In genomic region chr1:113392541-113392940, GRCh38 we compare ENCODE assay signal across 9 cellular contexts. TPM values are rescaled to one million over a fixed set of nuclear protein-coding genes. Genes with fewer than 3 reads are reported as not detected.
A peak's percentile ranks its signal among the peaks of the same experiment; 100 is the strongest.
DNase-seq lines count a peak whose midpoint lies in the region; FAIRE-seq and TF ChIP-seq lines count a peak whose summit lies in the region.
"Had no signal": no experiment of that assay in that cellular context is flagged by ENCODE, and none has a peak within 500 bp of the region (broad histone marks: within the 10 kb centered on the region; RNA-seq: fewer than 3 reads in every experiment).

No MANE protein-coding gene starts in this region.

- 11 to 40% (median 35%) methylated on average over 2 of the region's 2 CpGs for WGBS in stomach, 5 donors

- intact Hi-C loops in stomach (cut with DNase I; ENCODE audit: low total_unique reads): no loop called here

- H3K27me3 ChIP-seq in keratinocyte (ENCODE audit: control insufficient read depth, extremely low read depth, insufficient read depth, low read length) (no peaks in the 10 kb centered on the region), stomach (peaks cover 0 to 5% (median 0%) of the 10 kb centered on the region in 3 donors)

- CTCF ChIA-PET in HEK293 (lab: Yijun Ruan, JAX): interaction anchor here (0.7 to 1.8 kb wide), 5 partner anchors 9 to 644 kb away, joined by 3 to 5 read pairs (median 3); no protein-coding TSS in a partner anchor

- no peak overlapping the region for H2AFZ ChIP-seq in keratinocyte (ENCODE audit: control insufficient read depth, low read length)

- no peaks in the 10 kb centered on the region for H3K9me1 ChIP-seq in keratinocyte (ENCODE audit: control insufficient read depth, extremely low read depth, insufficient read depth, low read length)

- TF ChIP-seq EP300 in stomach (IDR thresholded peaks at IDR 0.05): no peak

- no peaks in the 10 kb centered on the region for H3K36me3 ChIP-seq in HEK293 (ENCODE audit: control insufficient read depth in 2 of 2, insufficient read depth in 1 of 2, low read length in 2 of 2)
- H3K36me3 ChIP-seq in keratinocyte (ENCODE audit: control insufficient read depth in 2 of 2, extremely low read depth in 1 of 2, insufficient read depth in 2 of 2, low read length in 2 of 2): no peaks in the 10 kb centered on the region
- no peaks in the 10 kb centered on the region for H3K36me3 ChIP-seq in stomach

- peaks cover 14% of the 10 kb centered on the region for H3K79me2 ChIP-seq in keratinocyte (ENCODE audit: control insufficient read depth, insufficient read depth, low read length)

- H3K4me1 ChIP-seq in HEK293 (ENCODE audit: control insufficient read depth, insufficient read depth, low read length) (peaks cover 26% of the 10 kb centered on the region), keratinocyte (ENCODE audit: control insufficient read depth, extremely low read depth, insufficient read depth, low read length) (peaks cover 30% of the 10 kb centered on the region), stomach (peaks cover 5 to 77% (median 47%) of the 10 kb centered on the region in 4 donors)

- FAIRE-seq in keratinocyte (lab: Jason Lieb, UNC): no peak
- FAIRE-seq: endometrium had no signal

- H3K9me3 ChIP-seq in HEK293 (ENCODE audit: control insufficient read depth, insufficient read depth, low read depth, low read length) (no peaks in the 10 kb centered on the region), keratinocyte (ENCODE audit: control insufficient read depth, low read depth, low read length) (no peaks in the 10 kb centered on the region), stomach (no peaks in the 10 kb centered on the region)

- dilution Hi-C loops in keratinocyte (cut with MboI; ENCODE audit: extremely low pct_ligation_motif_present, low sequenced_read_pairs): no loop called here

- TF ChIP-seq CTCF in HEK293 (tag by site-specific recombination; IDR thresholded peaks at IDR 0.05) (no peak), VCaP (conservative IDR thresholded peaks at IDR 0.05) (no peak), keratinocyte (optimal IDR thresholded peaks at IDR 0.05 in 1 of 3, IDR thresholded peaks at IDR 0.05 in 1 of 3, conservative IDR thresholded peaks at IDR 0.05 in 1 of 3; ENCODE audit: extremely low read depth in 1 of 3, insufficient read depth in 2 of 3, low read length in 3 of 3) (no peak), stomach (IDR thresholded peaks at IDR 0.05) (no peak)

- POLR2A ChIA-PET in HEK293 (lab: Yijun Ruan, JAX): interaction anchor here (0.6 to 1.6 kb wide), 3 partner anchors 250 to 365 kb away, joined by 3 to 6 read pairs (median 6); no protein-coding TSS in a partner anchor

- H3K4me2 ChIP-seq in keratinocyte (ENCODE audit: control insufficient read depth, extremely low read depth, insufficient read depth, low read depth, low read length): peak overlapping the region; percentile 89

- no peaks in the 10 kb centered on the region for H4K20me1 ChIP-seq in keratinocyte (ENCODE audit: control insufficient read depth, extremely low read depth, insufficient read depth, low read length)

- no peak overlapping the region for H3K9ac ChIP-seq in keratinocyte (ENCODE audit: control insufficient read depth, extremely low read depth, insufficient read depth, low read length)

- H3K4me3 ChIP-seq in HEK293 (ENCODE audit: low read depth, low read length) (peak overlapping the region; percentile 97), keratinocyte (ENCODE audit: control insufficient read depth in 2 of 3, extremely low read depth in 1 of 3, insufficient read depth in 2 of 3, low read depth in 1 of 3, low read length in 3 of 3) (peak overlapping the region in 2 of 3 experiments; percentile 72 to 86), stomach (peak overlapping the region; percentile 79 to 99 (median 96))

- no peak for DNase-seq in keratinocyte (ENCODE audit: low read depth, low spot score)
- DNase-seq in stomach: no peak
- no peak for DNase-seq in AG08396 (ENCODE audit: low spot score)
- DNase-seq in UCSD-AML1 (lab: John Stamatoyannopoulos, UW; ENCODE audit: unreplicated experiment): no peak
- DNase-seq in COR-L47 (lab: John Stamatoyannopoulos, UW): no peak
- DNase-seq: activated CD4-positive, alpha-beta T cell treated with anti-CD3 and anti-CD28 coated beads for 4 hours had no signal

- H3K27ac ChIP-seq in HEK293 (ENCODE audit: extremely low read depth, low read depth, low read length): no peak overlapping the region
- peak overlapping the region; percentile 91 for H3K27ac ChIP-seq in VCaP
- no peak overlapping the region for H3K27ac ChIP-seq in keratinocyte (ENCODE audit: control insufficient read depth, insufficient read depth, low read length)
- peak overlapping the region in 4 of 5 donors; percentile 2 to 96 (median 79) for H3K27ac ChIP-seq in stomach

- no peak for TF ChIP-seq POLR2A in stomach (IDR thresholded peaks at IDR 0.05)

TF ChIP-seq in HEK293, 187 proteins besides CTCF, POLR2A, EP300 and RAD21:
- no peak for TF ChIP-seq ZNF394 (tag by site-specific recombination; IDR thresholded peaks at IDR 0.05; ENCODE audit: borderline replicate concordance)
- TF ChIP-seq PRDM6 (tag by site-specific recombination; IDR thresholded peaks at IDR 0.05): peak; percentile 80

RNA-seq across cellular contexts. Expression of gene MAGI3, which starts 2.2 kb away (rescaled TPM):
- 2.1 to 3.2 TPM (median 2.6 TPM) in 3 replicates for polyA plus RNA-seq in keratinocyte
- 3.4 TPM for polyA plus RNA-seq in keratinocyte (2011; ENCODE audit: low read depth)
- 1.4 and 2.4 TPM in 2 replicates for polyA plus RNA-seq in keratinocyte (2011; cell fraction: cytosol; rRNA removed)
- 3.3 and 3.6 TPM in 2 replicates for polyA plus RNA-seq in keratinocyte (2011; cell fraction: nucleus; rRNA removed)
- 2.6 and 2.9 TPM in 2 replicates for polyA plus RNA-seq in keratinocyte (2012; ENCODE audit: low replicate concordance)
- 3.7 to 11.3 TPM (median 7.8 TPM) in 3 replicates for polyA minus RNA-seq in keratinocyte
- 2.5 TPM for polyA minus RNA-seq in keratinocyte (2011; cell fraction: cytosol; rRNA and poly(A)+ RNA removed)
- polyA minus RNA-seq in keratinocyte (2011; cell fraction: nucleus; rRNA and poly(A)+ RNA removed): 7.3 and 14.6 TPM in 2 replicates
- 100 to 1,000 TPM in 2 of 5 donors, 10 to 100 TPM in 3; 45.5 to 225 (median 76.9) TPM for total RNA-seq in stomach
- polyA plus RNA-seq in stomach: 10 to 100 TPM in 1 of 3 donors, 1 to 10 TPM in 2; 3.5 to 11.6 (median 5.0) TPM

Comparison
In these comparisons a context has a peak if more than half of its experiments do, and no peak if none do; other contexts are left out.
1. H3K27ac ChIP-seq: peak in VCaP (single experiment) and stomach (4 of 5); none in HEK293 (single experiment) and keratinocyte (single experiment).
2. Peak in every context shown above with its lines, with median percentiles within 50 percentile points of each other: H3K4me3 ChIP-seq.